Comparison of ENCODE assay signal across 15 cellular contexts in the genomic region with DNA sequence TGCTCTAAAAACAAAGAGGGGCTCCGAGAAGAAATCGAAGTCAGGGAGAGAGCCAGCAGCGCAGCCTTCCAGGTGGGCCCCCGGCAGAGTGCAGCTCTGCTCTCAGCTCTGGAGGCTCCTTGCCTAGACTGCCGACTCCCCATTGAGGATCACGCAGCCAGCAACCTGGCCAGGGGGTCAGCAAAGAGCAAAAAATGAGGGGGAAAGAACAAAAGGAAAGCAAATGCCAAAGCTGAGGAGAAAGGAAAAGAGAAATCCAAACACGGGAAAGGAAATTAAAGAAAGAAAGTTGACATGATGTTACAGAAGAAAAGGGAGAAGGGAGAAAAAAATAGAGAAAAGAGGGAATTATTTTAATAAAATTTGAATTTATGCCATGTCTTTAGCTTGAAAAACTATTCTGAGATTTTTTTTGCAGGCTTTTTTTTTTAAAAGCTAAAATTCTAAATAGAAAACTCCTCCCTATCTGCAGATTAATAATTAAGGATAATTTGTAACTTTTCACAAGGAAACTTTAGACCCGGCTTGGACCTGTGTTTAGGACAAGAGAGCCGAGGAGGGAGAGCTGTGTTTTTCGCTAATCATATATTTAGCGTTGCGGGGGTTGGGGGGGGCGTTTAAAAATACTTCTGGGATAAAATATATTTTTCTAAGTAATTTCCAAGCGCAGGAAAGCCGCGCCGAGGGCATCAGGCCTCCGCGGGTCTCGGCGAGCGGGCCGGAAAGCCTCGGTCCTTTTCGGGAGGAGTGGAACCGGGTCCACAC. TPM values are rescaled to one million over a fixed set of nuclear protein-coding genes. Genes with fewer than 3 reads are reported as not detected.
DNase-seq lines count a peak whose midpoint lies in the region; ATAC-seq, FAIRE-seq and TF ChIP-seq lines count a peak whose summit lies in the region.
"Had no signal": no experiment of that assay in that cellular context is flagged by ENCODE, and none has a peak within 500 bp of the region (broad histone marks: within the 10 kb centered on the region; RNA-seq: fewer than 3 reads in every experiment).

No MANE protein-coding gene starts in this region.

- H3K27me3 ChIP-seq in parathyroid adenoma (ENCODE audit: control insufficient read depth, insufficient read depth, low read length) = peaks cover 49% of the 10 kb centered on the region

- no peak for ATAC-seq in activated CD4-positive, alpha-beta T cell treated with anti-CD3 and anti-CD28 coated beads for 36 hours

- no peak overlapping the region for H3K27ac Mint-ChIP-seq in activated CD4-positive, alpha-beta T cell treated with anti-CD3 and anti-CD28 coated beads for 36 hours
- no peak overlapping the region for H3K27ac Mint-ChIP-seq in activated CD4-positive, alpha-beta T cell treated with anti-CD3 and anti-CD28 coated beads, Interleukin-2, amount 10 ng/mL, durations not matched to agents 24 days and 14 days
- peak overlapping the region in 2 of 3 donors; percentile 74 to 78 for H3K27ac Mint-ChIP-seq in IgD-negative memory B cell

- H3K36me3 ChIP-seq in parathyroid adenoma (ENCODE audit: control insufficient read depth, insufficient read depth, low read length) = no peaks in the 10 kb centered on the region
- H3K36me3 ChIP-seq: colonic mucosa had no signal

- no peaks in the 10 kb centered on the region for H3K36me3 Mint-ChIP-seq in activated CD4-positive, alpha-beta T cell treated with anti-CD3 and anti-CD28 coated beads for 36 hours (ENCODE audit: low read depth)
- H3K36me3 Mint-ChIP-seq in activated CD4-positive, alpha-beta T cell treated with anti-CD3 and anti-CD28 coated beads, Interleukin-2, amount 10 ng/mL, durations not matched to agents 24 days and 14 days (ENCODE audit: low read depth) = peaks cover 3% of the 10 kb centered on the region
- H3K36me3 Mint-ChIP-seq in IgD-negative memory B cell = peaks cover 3% of the 10 kb centered on the region

- no peak overlapping the region for H3K27ac ChIP-seq in parathyroid adenoma
- H3K27ac ChIP-seq: colonic mucosa had no signal

- H3K79me2 ChIP-seq in parathyroid adenoma = no peaks in the 10 kb centered on the region

- peak overlapping the region; percentile 34 for H3K4me2 ChIP-seq in parathyroid adenoma (ENCODE audit: low read length)

- no peak for FAIRE-seq in H54 (lab: Jason Lieb, UNC)

- DNase-seq in activated CD4-positive, alpha-beta T cell treated with anti-CD3 and anti-CD28 coated beads for 36 hours = no peak
- no peak for DNase-seq in activated CD4-positive, alpha-beta T cell treated with anti-CD3 and anti-CD28 coated beads, Interleukin-2, amount 10 ng/mL, durations not matched to agents 24 days and 14 days
- DNase-seq in epidermal melanocyte (ENCODE audit: insufficient read length, low spot score) (peak; percentile 15), middle frontal gyrus (ENCODE audit: extremely low spot score, low spot score) (no peak), H54 (ENCODE audit: insufficient read length, low spot score) (no peak)
- DNase-seq in stimulated activated CD4-positive, alpha-beta T cell treated with anti-CD3 and anti-CD28 coated beads, Interleukin-2, amount 100 ng/mL, for 24 hours = no peak
- DNase-seq: Caco-2, colonic mucosa, immature natural killer cell, IMR-90 had no signal

- H3K4me1 Mint-ChIP-seq in activated CD4-positive, alpha-beta T cell treated with anti-CD3 and anti-CD28 coated beads for 36 hours = peaks cover 38% of the 10 kb centered on the region
- peaks cover 14% of the 10 kb centered on the region for H3K4me1 Mint-ChIP-seq in activated CD4-positive, alpha-beta T cell treated with anti-CD3 and anti-CD28 coated beads, Interleukin-2, amount 10 ng/mL, durations not matched to agents 24 days and 14 days
- peaks cover 20 to 27% (median 24%) of the 10 kb centered on the region in 3 donors for H3K4me1 Mint-ChIP-seq in IgD-negative memory B cell

- TF ChIP-seq CTCF in parathyroid adenoma (IDR thresholded peaks at IDR 0.05) = no peak

- TF ChIP-seq POLR2A in H54 (IDR thresholded peaks at IDR 0.05; ENCODE audit: low read depth, low read length) = no peak

- CTCF ChIA-PET in activated CD4-positive, alpha-beta T cell treated with anti-CD3 and anti-CD28 coated beads for 36 hours (lab: Charles Lee) = interaction anchor here (0.7 to 1.0 kb wide), 2 partner anchors 16 to 39 kb away, joined by 3 to 4 read pairs; no protein-coding TSS in a partner anchor

- peak overlapping the region; percentile 9 for H3K4me3 Mint-ChIP-seq in activated CD4-positive, alpha-beta T cell treated with anti-CD3 and anti-CD28 coated beads for 36 hours
- H3K4me3 Mint-ChIP-seq in activated CD4-positive, alpha-beta T cell treated with anti-CD3 and anti-CD28 coated beads, Interleukin-2, amount 10 ng/mL, durations not matched to agents 24 days and 14 days = no peak overlapping the region
- peak overlapping the region in 3 of 4 donors; percentile 50 to 96 (median 91) for H3K4me3 Mint-ChIP-seq in IgD-negative memory B cell

- intact Hi-C loops in activated CD4-positive, alpha-beta T cell treated with anti-CD3 and anti-CD28 coated beads for 36 hours (cut with DNase I, micrococcal nuclease) = loop anchor here (5.0 kb wide), 5 partner anchors 35 to 475 kb away; no protein-coding TSS in a partner anchor
- intact Hi-C loops in activated CD4-positive, alpha-beta T cell treated with anti-CD3 and anti-CD28 coated beads, Interleukin-2, amount 10 ng/mL, durations not matched to agents 24 days and 14 days (cut with micrococcal nuclease) = loop anchor here (5.0 kb wide), 1 partner anchor 35 kb away; no protein-coding TSS in a partner anchor

- no peaks in the 10 kb centered on the region for H3K9me3 ChIP-seq in parathyroid adenoma (ENCODE audit: control insufficient read depth, low read length)
- H3K9me3 ChIP-seq: Caco-2, colonic mucosa had no signal

- H3K4me3 ChIP-seq in parathyroid adenoma (ENCODE audit: low read depth, low read length) = no peak overlapping the region
- H3K4me3 ChIP-seq: colonic mucosa had no signal

- no peaks in the 10 kb centered on the region for H3K9me3 Mint-ChIP-seq in activated CD4-positive, alpha-beta T cell treated with anti-CD3 and anti-CD28 coated beads for 36 hours (ENCODE audit: low read depth)
- H3K9me3 Mint-ChIP-seq in activated CD4-positive, alpha-beta T cell treated with anti-CD3 and anti-CD28 coated beads, Interleukin-2, amount 10 ng/mL, durations not matched to agents 24 days and 14 days = no peaks in the 10 kb centered on the region
- peaks cover 0 to 1% (median 0%) of the 10 kb centered on the region in 3 donors for H3K9me3 Mint-ChIP-seq in IgD-negative memory B cell

- POLR2A ChIA-PET in activated CD4-positive, alpha-beta T cell treated with anti-CD3 and anti-CD28 coated beads for 36 hours (lab: Charles Lee) = no interaction called here

- H3K9ac ChIP-seq in parathyroid adenoma = no peak overlapping the region

- H2AFZ ChIP-seq in parathyroid adenoma = no peak overlapping the region

- H3K27me3 Mint-ChIP-seq in activated CD4-positive, alpha-beta T cell treated with anti-CD3 and anti-CD28 coated beads for 36 hours = peaks cover 79% of the 10 kb centered on the region
- H3K27me3 Mint-ChIP-seq in activated CD4-positive, alpha-beta T cell treated with anti-CD3 and anti-CD28 coated beads, Interleukin-2, amount 10 ng/mL, durations not matched to agents 24 days and 14 days = peaks cover 81% of the 10 kb centered on the region
- peaks cover 74% of the 10 kb centered on the region for H3K27me3 Mint-ChIP-seq in IgD-negative memory B cell

- H3K4me1 ChIP-seq in parathyroid adenoma = no peaks in the 10 kb centered on the region
- H3K4me1 ChIP-seq: colonic mucosa had no signal

RNA-seq across cellular contexts. Expression of a gene that starts 1.9 kb away (rescaled TPM):
- under 1 TPM; 0.05 to 0.09 TPM for total RNA-seq in activated CD4-positive, alpha-beta T cell treated with anti-CD3 and anti-CD28 coated beads for 36 hours
- total RNA-seq in activated CD4-positive, alpha-beta T cell treated with anti-CD3 and anti-CD28 coated beads, Interleukin-2, amount 10 ng/mL, durations not matched to agents 24 days and 14 days = 0.07 TPM in 1 of 2 replicates, not detected in the other
- not detected for polyA plus RNA-seq in IgD-negative memory B cell
- total RNA-seq: A172, IMR-90, RPMI7951, temporal lobe had no signal
- polyA plus RNA-seq: immature natural killer cell, IMR-90 had no signal

Comparison
In these comparisons a context has a peak if more than half of its experiments do, and no peak if none do; other contexts are left out.
1. H3K27ac Mint-ChIP-seq: peak in IgD-negative memory B cell (2 of 3); none in activated CD4-positive, alpha-beta T cell treated with anti-CD3 and anti-CD28 coated beads for 36 hours (single experiment) and activated CD4-positive, alpha-beta T cell treated with anti-CD3 and anti-CD28 coated beads, Interleukin-2, amount 10 ng/mL, durations not matched to agents 24 days and 14 days (single experiment).